18 cellular contexts compared by ENCODE assay signal in genomic region chr21:37514038-37514665, GRCh38.
A peak's percentile ranks its signal among the peaks of the same experiment; 100 is the strongest.
DNase-seq lines count a peak whose midpoint lies in the region; ATAC-seq and TF ChIP-seq lines count a peak whose summit lies in the region.
"Had no signal": no experiment of that assay in that cellular context is flagged by ENCODE, and none has a peak within 500 bp of the region (broad histone marks: within the 10 kb centered on the region; RNA-seq: fewer than 3 reads in every experiment).

No MANE protein-coding gene starts in this region.

- no peaks in the 10 kb centered on the region for H3K27me3 Mint-ChIP-seq in activated CD8-positive, alpha-beta memory T cell treated with anti-CD3 and anti-CD28 coated beads, Interleukin-2, amount 10 ng/mL, durations not matched to agents 7 days and 5 days
- H3K27me3 Mint-ChIP-seq: CD4-positive, CD25-positive, alpha-beta regulatory T cell; naive thymus-derived CD8-positive, alpha-beta T cell had no signal

- H2AFZ ChIP-seq in parathyroid adenoma = no peak overlapping the region
- H2AFZ ChIP-seq in neuronal stem cell (ENCODE audit: low read length) = no peak overlapping the region

- H3K4me1 ChIP-seq in HUES48 (ENCODE audit: control insufficient read depth, insufficient read depth, low read length) (peaks cover 28% of the 10 kb centered on the region), endocrine pancreas (ENCODE audit: control insufficient read depth, insufficient read depth, low read length) (no peaks in the 10 kb centered on the region), parathyroid adenoma (no peaks in the 10 kb centered on the region), neuronal stem cell (ENCODE audit: control insufficient read depth in 2 of 2, insufficient read depth in 1 of 2, low read depth in 1 of 2, low read length in 2 of 2) (no peaks in the 10 kb centered on the region)
- H3K4me1 ChIP-seq: breast epithelium, Peyer's patch, tibial nerve had no signal

- no peaks in the 10 kb centered on the region for H3K9me3 Mint-ChIP-seq in activated CD8-positive, alpha-beta memory T cell treated with anti-CD3 and anti-CD28 coated beads, Interleukin-2, amount 10 ng/mL, durations not matched to agents 7 days and 5 days (ENCODE audit: low read depth)
- H3K9me3 Mint-ChIP-seq: naive thymus-derived CD8-positive, alpha-beta T cell had no signal

- no peak overlapping the region for H3K18ac ChIP-seq in neuronal stem cell (ENCODE audit: low read length)

- WGBS in neuronal stem cell (ENCODE audit: extremely low coverage in 2 of 2, insufficient read length in 2 of 2, insufficient replicate concordance in 1 of 2), 2 donors = no CpG with 5 or more reads among the region's 8 CpGs

- no peak overlapping the region for H3K4me3 Mint-ChIP-seq in activated CD8-positive, alpha-beta memory T cell treated with anti-CD3 and anti-CD28 coated beads, Interleukin-2, amount 10 ng/mL, durations not matched to agents 7 days and 5 days
- H3K4me3 Mint-ChIP-seq: CD4-positive, CD25-positive, alpha-beta regulatory T cell; naive thymus-derived CD8-positive, alpha-beta T cell had no signal

- H3K27ac Mint-ChIP-seq in activated CD8-positive, alpha-beta memory T cell treated with anti-CD3 and anti-CD28 coated beads, Interleukin-2, amount 10 ng/mL, durations not matched to agents 7 days and 5 days = peak overlapping the region; percentile 7

- H3K36me3 ChIP-seq in HUES48 (ENCODE audit: control insufficient read depth, insufficient read depth, low read length) = peaks cover 71% of the 10 kb centered on the region
- H3K36me3 ChIP-seq in endocrine pancreas (ENCODE audit: control insufficient read depth, insufficient read depth, low read length) = peaks cover 2% of the 10 kb centered on the region
- peaks cover 3% of the 10 kb centered on the region for H3K36me3 ChIP-seq in parathyroid adenoma (ENCODE audit: control insufficient read depth, insufficient read depth, low read length)
- H3K36me3 ChIP-seq in neuronal stem cell (replicated peaks in 1 of 2; ENCODE audit: control insufficient read depth in 2 of 2, insufficient read depth in 2 of 2, low read length in 2 of 2) = peaks cover 28 to 92% of the 10 kb centered on the region in 2 donors

- H2BK12ac ChIP-seq in neuronal stem cell (ENCODE audit: low read length) = no peak overlapping the region

- peaks cover 2% of the 10 kb centered on the region for H3K4me1 Mint-ChIP-seq in activated CD8-positive, alpha-beta memory T cell treated with anti-CD3 and anti-CD28 coated beads, Interleukin-2, amount 10 ng/mL, durations not matched to agents 7 days and 5 days

- H3K27me3 ChIP-seq in HUES48 (ENCODE audit: control insufficient read depth, insufficient read depth, low read length) = no peaks in the 10 kb centered on the region
- no peaks in the 10 kb centered on the region for H3K27me3 ChIP-seq in endocrine pancreas (ENCODE audit: control insufficient read depth, insufficient read depth, low read length)
- H3K27me3 ChIP-seq in parathyroid adenoma (ENCODE audit: control insufficient read depth, insufficient read depth, low read length) = no peaks in the 10 kb centered on the region
- no peaks in the 10 kb centered on the region for H3K27me3 ChIP-seq in neuronal stem cell (ENCODE audit: control insufficient read depth in 3 of 3, insufficient read depth in 3 of 3, low read depth in 1 of 3, low read length in 3 of 3)
- H3K27me3 ChIP-seq: breast epithelium, heart left ventricle, Peyer's patch, tibial nerve had no signal

- H2AK5ac ChIP-seq in neuronal stem cell (ENCODE audit: low read depth, low read length) = no peak overlapping the region

- no peaks in the 10 kb centered on the region for H3K79me2 ChIP-seq in parathyroid adenoma

- DNase-seq in activated CD8-positive, alpha-beta memory T cell treated with anti-CD3 and anti-CD28 coated beads, Interleukin-2, amount 10 ng/mL, durations not matched to agents 7 days and 5 days = no peak
- no peak for DNase-seq in activated CD8-positive, alpha-beta memory T cell treated with anti-CD3 and anti-CD28 coated beads, Interleukin-2, amount 50 U/mL, for 4 hours
- DNase-seq in neuronal stem cell (ENCODE audit: low spot score) = no peak
- DNase-seq in central memory CD4-positive, alpha-beta T cell = no peak
- DNase-seq: activated CD4-positive, alpha-beta T cell treated with anti-CD3 and anti-CD28 coated beads for 1 hour; CD4-positive, CD25-positive, alpha-beta regulatory T cell; heart left ventricle; naive thymus-derived CD8-positive, alpha-beta T cell; NCI-H82; Peyer's patch; T1000 had no signal

- no peak overlapping the region for H3K14ac ChIP-seq in neuronal stem cell (ENCODE audit: low read length)

- no peak overlapping the region for H3K23ac ChIP-seq in neuronal stem cell (ENCODE audit: low read depth, low read length, poor library complexity)

- H4K8ac ChIP-seq in neuronal stem cell (ENCODE audit: low read depth, low read length) = no peak overlapping the region

- H3K9me3 ChIP-seq in HUES48 (ENCODE audit: control insufficient read depth, insufficient read depth, low read length) (no peaks in the 10 kb centered on the region), endocrine pancreas (ENCODE audit: control insufficient read depth, low read length) (no peaks in the 10 kb centered on the region), parathyroid adenoma (ENCODE audit: control insufficient read depth, low read length) (no peaks in the 10 kb centered on the region), neuronal stem cell (replicated peaks in 1 of 2; ENCODE audit: control insufficient read depth in 2 of 2, insufficient read depth in 1 of 2, low read depth in 1 of 2, low read length in 2 of 2) (no peaks in the 10 kb centered on the region)
- H3K9me3 ChIP-seq: breast epithelium, heart left ventricle, Peyer's patch, tibial nerve had no signal

- no peak overlapping the region for H2BK15ac ChIP-seq in neuronal stem cell (ENCODE audit: low read length)

- no peak overlapping the region for H3K4me3 ChIP-seq in HUES48 (ENCODE audit: low read depth, low read length)
- peak overlapping the region; percentile 24 for H3K4me3 ChIP-seq in endocrine pancreas (ENCODE audit: control insufficient read depth, insufficient read depth, low read length)
- no peak overlapping the region for H3K4me3 ChIP-seq in parathyroid adenoma (ENCODE audit: low read depth, low read length)
- H3K4me3 ChIP-seq in neuronal stem cell (ENCODE audit: low read length in 2 of 2) = no peak overlapping the region
- H3K4me3 ChIP-seq: breast epithelium, heart left ventricle, Peyer's patch, tibial nerve had no signal

- CTCF ChIA-PET in activated CD8-positive, alpha-beta memory T cell treated with anti-CD3 and anti-CD28 coated beads, Interleukin-2, amount 10 ng/mL, durations not matched to agents 7 days and 5 days (lab: Charles Lee) = no interaction called here

- peaks cover 73% of the 10 kb centered on the region for H3K36me3 Mint-ChIP-seq in activated CD8-positive, alpha-beta memory T cell treated with anti-CD3 and anti-CD28 coated beads, Interleukin-2, amount 10 ng/mL, durations not matched to agents 7 days and 5 days

- no peak overlapping the region for H2BK120ac ChIP-seq in neuronal stem cell (ENCODE audit: low read depth, low read length)

- H4K91ac ChIP-seq in neuronal stem cell (ENCODE audit: low read depth, low read length, poor library complexity) = no peak overlapping the region

- H3K9ac ChIP-seq in HUES48 (ENCODE audit: low read depth, low read length) (no peak overlapping the region), endocrine pancreas (ENCODE audit: control insufficient read depth, insufficient read depth, low read length) (no peak overlapping the region), parathyroid adenoma (no peak overlapping the region), neuronal stem cell (ENCODE audit: low read depth, low read length, poor library complexity) (no peak overlapping the region)

- H3K4me2 ChIP-seq in parathyroid adenoma (ENCODE audit: low read length) = peak overlapping the region; percentile 39
- no peak overlapping the region for H3K4me2 ChIP-seq in neuronal stem cell (ENCODE audit: insufficient read depth, low read length, poor library complexity, severe bottlenecking)

- H3K27ac ChIP-seq in HUES48 (ENCODE audit: low read depth, low read length) (peak overlapping the region; percentile 31), parathyroid adenoma (no peak overlapping the region), neuronal stem cell (replicated peaks; ENCODE audit: low read length) (no peak overlapping the region)
- H3K27ac ChIP-seq: breast epithelium, Peyer's patch, tibial nerve had no signal

- no peak overlapping the region for H2BK5ac ChIP-seq in neuronal stem cell (ENCODE audit: low read length)

- no peak overlapping the region for H3K4ac ChIP-seq in neuronal stem cell (ENCODE audit: low read length)

- TF ChIP-seq CTCF in parathyroid adenoma (IDR thresholded peaks at IDR 0.05) = no peak

- peaks cover 4% of the 10 kb centered on the region for H3K79me1 ChIP-seq in neuronal stem cell (ENCODE audit: low read depth, low read length)

- no peak for ATAC-seq in activated CD8-positive, alpha-beta memory T cell treated with anti-CD3 and anti-CD28 coated beads, Interleukin-2, amount 10 ng/mL, durations not matched to agents 7 days and 5 days
- ATAC-seq in GM19467 (IDR thresholded peaks at IDR 0.05; ENCODE audit: unreplicated experiment) = no peak
- ATAC-seq: heart left ventricle; naive thymus-derived CD8-positive, alpha-beta T cell; SK-N-SH treated with all-trans-retinoic acid at 6 μM for 48 hours had no signal
